ENCODE assay signal across 8 cellular contexts in the genomic region with DNA sequence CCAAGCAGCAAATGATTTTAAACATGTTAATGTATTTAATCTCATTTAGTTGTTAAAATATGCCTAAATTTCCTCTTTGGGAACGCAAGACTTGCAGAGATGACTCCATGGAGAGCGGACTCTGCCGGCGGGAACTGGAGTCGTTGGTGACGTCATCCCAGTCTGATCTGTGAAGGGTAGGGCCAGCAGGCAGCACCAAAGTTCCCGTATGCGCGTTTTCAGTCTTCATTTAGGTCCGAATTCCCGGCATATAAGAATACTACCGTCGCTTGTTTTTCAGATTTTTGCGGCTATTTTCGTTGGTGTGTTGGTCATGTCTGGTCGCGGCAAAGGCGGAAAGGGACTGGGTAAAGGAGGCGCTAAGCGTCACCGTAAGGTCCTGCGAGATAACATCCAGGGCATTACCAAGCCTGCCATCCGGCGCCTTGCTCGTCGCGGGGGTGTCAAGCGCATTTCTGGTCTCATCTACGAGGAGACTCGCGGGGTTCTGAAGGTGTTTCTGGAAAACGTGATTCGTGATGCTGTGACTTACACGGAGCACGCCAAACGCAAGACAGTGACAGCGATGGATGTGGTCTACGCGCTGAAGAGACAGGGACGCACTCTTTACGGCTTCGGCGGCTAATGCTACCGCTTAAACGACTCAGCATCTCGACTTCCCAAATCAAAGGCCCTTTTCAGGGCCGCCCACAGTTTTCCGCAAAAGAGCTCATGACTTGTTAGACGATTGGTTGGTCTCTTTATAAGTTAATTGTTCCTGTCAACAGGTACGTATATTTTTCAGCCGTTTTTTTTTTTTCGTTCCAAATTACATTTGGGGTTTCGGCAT.
A peak's percentile ranks its signal among the peaks of the same experiment; 100 is the strongest.
DNase-seq lines count a peak whose midpoint lies in the region; ATAC-seq and TF ChIP-seq lines count a peak whose summit lies in the region.

No MANE protein-coding gene starts in this region.

- ATAC-seq in GM19395 (IDR thresholded peaks at IDR 0.05; ENCODE audit: unreplicated experiment) (peak; percentile 50), HG03571 (IDR thresholded peaks at IDR 0.05; ENCODE audit: unreplicated experiment) (peak; percentile 43)
- peak; percentile 75 for ATAC-seq in activated CD8-positive, alpha-beta T cell treated with anti-CD3 and anti-CD28 coated beads for 36 hours
- peak; percentile 70 for ATAC-seq in effector memory CD8-positive, alpha-beta T cell (replicated peaks)

- peaks cover 4% of the 10 kb centered on the region for H3K36me3 Mint-ChIP-seq in activated CD8-positive, alpha-beta T cell treated with anti-CD3 and anti-CD28 coated beads for 36 hours (ENCODE audit: low read depth)
- H3K36me3 Mint-ChIP-seq in effector memory CD8-positive, alpha-beta T cell (ENCODE audit: insufficient read depth) = peaks cover 12% of the 10 kb centered on the region

- TF ChIP-seq CTCF in activated CD8-positive, alpha-beta T cell treated with anti-CD3 and anti-CD28 coated beads for 36 hours (IDR thresholded peaks at IDR 0.05) = no peak

- H3K4me1 Mint-ChIP-seq in activated CD8-positive, alpha-beta T cell treated with anti-CD3 and anti-CD28 coated beads for 36 hours (ENCODE audit: low read depth) = peaks cover 17% of the 10 kb centered on the region
- H3K4me1 Mint-ChIP-seq in effector memory CD8-positive, alpha-beta T cell (ENCODE audit: low read depth in 2 of 2) = peaks cover 15 to 19% of the 10 kb centered on the region in 2 donors

- intact Hi-C loops in activated CD8-positive, alpha-beta T cell treated with anti-CD3 and anti-CD28 coated beads for 36 hours (cut with micrococcal nuclease) = loop anchor here (1.0 kb wide), 1 partner anchor 12 kb away; a partner anchor contains a TSS

- peak; percentile 97 for DNase-seq in CD1c-positive myeloid dendritic cell (ENCODE audit: extremely low spot score)
- peak; percentile 99 for DNase-seq in NCI-H82 (lab: John Stamatoyannopoulos, UW)
- peak; percentile 91 for DNase-seq in activated CD8-positive, alpha-beta T cell treated with anti-CD3 and anti-CD28 coated beads for 36 hours
- peak; percentile 75 to 82 (median 79) for DNase-seq in effector memory CD8-positive, alpha-beta T cell
- peak; percentile 99 for DNase-seq in medulla oblongata (ENCODE audit: extremely low spot score)
- DNase-seq in stimulated activated CD8-positive, alpha-beta memory T cell treated with anti-CD3 and anti-CD28 coated beads, Interleukin-12 subunit alpha, Interleukin-12 subunit beta, amount 100 ng/mL, for 1 hour (ENCODE audit: low read depth) = peak; percentile 73

- no peak overlapping the region for H3K4me3 Mint-ChIP-seq in activated CD8-positive, alpha-beta T cell treated with anti-CD3 and anti-CD28 coated beads for 36 hours
- H3K4me3 Mint-ChIP-seq in effector memory CD8-positive, alpha-beta T cell = no peak overlapping the region

- H3K9me3 Mint-ChIP-seq in activated CD8-positive, alpha-beta T cell treated with anti-CD3 and anti-CD28 coated beads for 36 hours = no peaks in the 10 kb centered on the region
- H3K9me3 Mint-ChIP-seq in effector memory CD8-positive, alpha-beta T cell = no peaks in the 10 kb centered on the region

- H3K27me3 Mint-ChIP-seq in activated CD8-positive, alpha-beta T cell treated with anti-CD3 and anti-CD28 coated beads for 36 hours = no peaks in the 10 kb centered on the region
- H3K27me3 Mint-ChIP-seq in effector memory CD8-positive, alpha-beta T cell = no peaks in the 10 kb centered on the region

- POLR2A ChIA-PET in activated CD8-positive, alpha-beta T cell treated with anti-CD3 and anti-CD28 coated beads for 36 hours (lab: Charles Lee) = interaction anchor here (0.6 to 27.2 kb wide), 37 partner anchors 11 to 1662 kb away, joined by 3 to 883 read pairs (median 5); a partner anchor contains a TSS

- CTCF ChIA-PET in activated CD8-positive, alpha-beta T cell treated with anti-CD3 and anti-CD28 coated beads for 36 hours (lab: Charles Lee) = interaction anchor here (0.7 to 1.6 kb wide), 3 partner anchors 12 to 47 kb away, joined by 3 to 13 read pairs (median 3); a partner anchor contains a TSS

- H3K27ac Mint-ChIP-seq in activated CD8-positive, alpha-beta T cell treated with anti-CD3 and anti-CD28 coated beads for 36 hours = no peak overlapping the region
- H3K27ac Mint-ChIP-seq in effector memory CD8-positive, alpha-beta T cell = no peak overlapping the region

Comparison
In these comparisons a context has a peak if more than half of its experiments do, and no peak if none do; other contexts are left out.
1. Peak in every context shown above with its lines: DNase-seq and ATAC-seq.